29 cellular contexts compared by ENCODE assay signal in the genomic region with DNA sequence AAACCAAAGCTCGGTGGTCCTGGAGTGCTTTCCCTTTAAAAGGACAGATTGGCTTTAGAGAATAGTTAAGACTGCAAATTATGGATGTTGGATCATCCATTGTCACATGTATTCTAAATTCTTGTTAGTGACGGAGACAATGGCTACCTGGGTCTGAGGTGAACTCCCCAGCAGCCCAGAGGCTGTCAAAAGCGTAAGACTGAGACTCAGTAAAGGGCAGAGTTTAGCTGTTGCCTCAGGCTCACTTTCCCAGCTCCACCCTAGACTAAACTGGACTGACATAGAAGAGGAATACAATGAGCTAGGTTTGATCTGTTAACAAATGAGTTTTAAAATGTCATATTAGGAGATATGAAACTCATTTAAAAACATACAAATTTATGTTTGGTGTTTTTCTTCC. TPM values are rescaled to one million over a fixed set of nuclear protein-coding genes. Genes with fewer than 3 reads are reported as not detected.
"Had no signal": no experiment of that assay in that cellular context is flagged by ENCODE, and none has a peak within 500 bp of the region (broad histone marks: within the 10 kb centered on the region; RNA-seq: fewer than 3 reads in every experiment).

No MANE protein-coding gene starts in this region.

- H2AFZ ChIP-seq: parathyroid adenoma had no signal

- H3K79me2 ChIP-seq: parathyroid adenoma had no signal

- H3K27ac ChIP-seq: coronary artery, esophagus muscularis mucosa, foreskin keratinocyte, lower lobe of right lung, parathyroid adenoma, sigmoid colon, stomach, testis, tibial artery, upper lobe of left lung had no signal

- H3K4me1 ChIP-seq: esophagus muscularis mucosa, foreskin keratinocyte, parathyroid adenoma, sigmoid colon, testis, tibial artery had no signal

- FAIRE-seq: endothelial cell of umbilical vein, keratinocyte, urothelium cell line had no signal

- H3K4me3 ChIP-seq: coronary artery, esophagus muscularis mucosa, lower lobe of right lung, sigmoid colon, stomach, testis, tibial artery, upper lobe of left lung had no signal

- H3K36me3 ChIP-seq: esophagus muscularis mucosa, lower lobe of right lung, sigmoid colon, stomach, tibial artery, upper lobe of left lung had no signal

- H3K9me3 ChIP-seq: esophagus muscularis mucosa, lower lobe of right lung, sigmoid colon, stomach, testis, tibial artery, upper lobe of left lung had no signal

- ATAC-seq: foreskin keratinocyte; left ventricle myocardium superior; lower lobe of right lung; natural killer cell; right cardiac atrium; stimulated activated effector memory CD8-positive, alpha-beta T cell treated with anti-CD3 and anti-CD28 coated beads, Interleukin-12 subunit alpha, Interleukin-12 subunit beta, amount 100 ng/mL, for 72 hours had no signal

- H3K27me3 ChIP-seq: esophagus muscularis mucosa, sigmoid colon, stomach, testis, upper lobe of left lung had no signal

- H3K9ac ChIP-seq: parathyroid adenoma had no signal

- DNase-seq: dermis blood vessel endothelial cell; effector memory CD4-positive, alpha-beta T cell; foreskin keratinocyte; hypothalamus; left ventricle myocardium superior; lower lobe of right lung; natural killer cell; right cardiac atrium; sigmoid colon; stimulated activated CD4-positive, alpha-beta T cell treated with anti-CD3 and anti-CD28 coated beads, Interleukin-2, amount 100 ng/mL, for 24 hours; stimulated activated CD4-positive, alpha-beta T cell treated with anti-CD3 and anti-CD28 coated beads, Interleukin-4, amount 100 ng/mL, for 24 hours; stimulated activated naive CD4-positive, alpha-beta T cell treated with Interleukin-2 at 50 U/mL for 16 hours; stomach; testis; tibial artery; upper lobe of left lung had no signal

RNA-seq across cellular contexts. Expression of a gene that starts 12.4 kb away (rescaled TPM):
- total RNA-seq: dermis blood vessel endothelial cell, endothelial cell of umbilical vein, epithelial cell of proximal tubule, fibroblast of lung, foreskin keratinocyte, neural crest cell, osteoblast, progenitor cell of endocrine pancreas, skeletal muscle tissue had no signal
- polyA plus RNA-seq: endothelial cell of umbilical vein, fibroblast of lung, foreskin keratinocyte, keratinocyte had no signal
